ENCODE assay signal across 10 cellular contexts in the genomic region with DNA sequence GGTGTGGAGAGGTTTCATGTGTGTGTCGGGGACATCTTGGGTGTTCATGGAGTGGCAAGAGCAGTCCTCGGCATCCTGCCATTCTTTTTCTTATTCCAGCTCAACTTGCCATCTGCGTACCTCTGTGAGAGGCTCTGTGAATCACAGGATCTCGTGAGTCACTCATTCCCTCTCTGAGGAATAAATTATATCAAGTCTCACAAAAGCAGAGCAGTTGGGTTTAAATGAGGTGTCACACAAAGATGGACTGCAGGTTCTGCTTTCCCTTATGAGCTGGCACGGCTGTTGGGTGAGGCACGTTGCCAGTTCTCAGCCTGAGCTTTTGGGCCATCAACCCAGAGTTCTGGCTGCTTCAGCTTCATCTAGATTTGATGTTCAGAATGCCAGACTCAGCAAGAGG. TPM values are rescaled to one million over a fixed set of nuclear protein-coding genes. Genes with fewer than 3 reads are reported as not detected.
DNase-seq lines count a peak whose midpoint lies in the region; ATAC-seq and TF ChIP-seq lines count a peak whose summit lies in the region.
"Had no signal": no experiment of that assay in that cellular context is flagged by ENCODE, and none has a peak within 500 bp of the region (broad histone marks: within the 10 kb centered on the region; RNA-seq: fewer than 3 reads in every experiment).

No MANE protein-coding gene starts in this region.

- no peak overlapping the region for H3K27ac Mint-ChIP-seq in glutamatergic neuron (ENCODE audit: unreplicated experiment)
- H3K27ac Mint-ChIP-seq: activated naive CD8-positive, alpha-beta T cell treated with anti-CD3 and anti-CD28 coated beads, Interleukin-2, amount 50 U/mL, for 24 hours had no signal

- peaks cover 3% of the 10 kb centered on the region for H3K36me3 Mint-ChIP-seq in glutamatergic neuron (ENCODE audit: unreplicated experiment)

- TF ChIP-seq CTCF in retinal pigment epithelial cell (conservative IDR thresholded peaks at IDR 0.05; ENCODE audit: low read depth, low read length) (no peak), glutamatergic neuron (IDR thresholded peaks at IDR 0.05; ENCODE audit: partially characterized antibody, unreplicated experiment) (no peak)

- H3K9me3 Mint-ChIP-seq in glutamatergic neuron (ENCODE audit: unreplicated experiment): peaks cover 4% of the 10 kb centered on the region
- H3K9me3 Mint-ChIP-seq: activated naive CD8-positive, alpha-beta T cell treated with anti-CD3 and anti-CD28 coated beads, Interleukin-2, amount 50 U/mL, for 24 hours had no signal

- no peaks in the 10 kb centered on the region for H3K4me1 Mint-ChIP-seq in glutamatergic neuron (ENCODE audit: low read depth, unreplicated experiment)

- peaks cover 4% of the 10 kb centered on the region for H3K27me3 Mint-ChIP-seq in glutamatergic neuron (ENCODE audit: unreplicated experiment)
- H3K27me3 Mint-ChIP-seq: activated naive CD8-positive, alpha-beta T cell treated with anti-CD3 and anti-CD28 coated beads, Interleukin-2, amount 50 U/mL, for 24 hours had no signal

- H3K4me3 Mint-ChIP-seq in glutamatergic neuron (ENCODE audit: unreplicated experiment): no peak overlapping the region
- H3K4me3 Mint-ChIP-seq: activated naive CD8-positive, alpha-beta T cell treated with anti-CD3 and anti-CD28 coated beads, Interleukin-2, amount 50 U/mL, for 24 hours had no signal

- H3K4me3 ChIP-seq in retinal pigment epithelial cell (ENCODE audit: low read length): no peak overlapping the region

- DNase-seq in GM04503 (ENCODE audit: low read depth) (peak; percentile 58), RPMI7951 (ENCODE audit: low read depth) (peak; percentile 93), retinal pigment epithelial cell (ENCODE audit: low read depth) (peak; percentile 76), NCI-H1092 (lab: John Stamatoyannopoulos, UW) (no peak), glutamatergic neuron (no peak), NCI-H146 treated with DMSO at 0.1 percent for 48 hours (lab: John Stamatoyannopoulos, UW; ENCODE audit: unreplicated experiment) (no peak)
- DNase-seq: activated naive CD8-positive, alpha-beta T cell treated with anti-CD3 and anti-CD28 coated beads, Interleukin-2, amount 50 U/mL, for 24 hours; NCI-H2029 had no signal

- ATAC-seq in esophagus mucosa: peak; percentile 82
- no peak for ATAC-seq in GM19395 (IDR thresholded peaks at IDR 0.05; ENCODE audit: unreplicated experiment)
- ATAC-seq: activated naive CD8-positive, alpha-beta T cell treated with anti-CD3 and anti-CD28 coated beads, Interleukin-2, amount 50 U/mL, for 24 hours had no signal

RNA-seq across cellular contexts. Expression of a gene that starts 6.8 kb away (rescaled TPM):
- total RNA-seq in RPMI7951 (2014; rRNA removed; shearing (Covaris generic)): 20.5 and 40.0 TPM in 2 replicates
- total RNA-seq in esophagus mucosa (32.8 TPM), glutamatergic neuron (ENCODE audit: unreplicated experiment) (66.7 TPM)

Comparison
In these comparisons a context has a peak if more than half of its experiments do, and no peak if none do; other contexts are left out.
1. DNase-seq: peak in GM04503 (single experiment), RPMI7951 (single experiment) and retinal pigment epithelial cell (single experiment); none in NCI-H1092 (single experiment), glutamatergic neuron (single experiment) and NCI-H146 treated with DMSO at 0.1 percent for 48 hours (single experiment).